22 cellular contexts compared by ENCODE assay signal in genomic region chr1:109256971-109257681, GRCh38. TPM values are rescaled to one million over a fixed set of nuclear protein-coding genes. Genes with fewer than 3 reads are reported as not detected.
DNase-seq lines count a peak whose midpoint lies in the region; ATAC-seq, FAIRE-seq and TF ChIP-seq lines count a peak whose summit lies in the region.
"Had no signal": no experiment of that assay in that cellular context is flagged by ENCODE, and none has a peak within 500 bp of the region (broad histone marks: within the 10 kb centered on the region; RNA-seq: fewer than 3 reads in every experiment).

No MANE protein-coding gene starts in this region.

- no peak for FAIRE-seq in D721Med (lab: Jason Lieb, UNC)

- no peaks in the 10 kb centered on the region for H3K9me3 ChIP-seq in MG63
- H3K9me3 ChIP-seq: neutrophil had no signal

- H3K36me3 ChIP-seq in MG63 (no peaks in the 10 kb centered on the region), kidney epithelial cell (ENCODE audit: control insufficient read depth, insufficient read depth, low read length) (peaks cover 1% of the 10 kb centered on the region)
- H3K36me3 ChIP-seq: neutrophil had no signal

- DNase-seq in EH (ENCODE audit: low read depth) (peak; percentile 72), MG63 (peak; percentile 82), MCF 10A (ENCODE audit: unreplicated experiment) (peak; percentile 83), kidney epithelial cell (ENCODE audit: low read depth) (peak; percentile 82), NCI-H345 treated with DMSO at 0.1 percent for 48 hours (lab: John Stamatoyannopoulos, UW; ENCODE audit: unreplicated experiment) (no peak), D721Med (ENCODE audit: insufficient read length, low spot score) (no peak)
- DNase-seq: activated CD4-positive, alpha-beta memory T cell treated with anti-CD3 and anti-CD28 coated beads for 36 hours; activated T-cell treated with anti-CD3 and anti-CD28 coated beads, Interleukin-2, amount 50 U/mL, for 4 hours; CD4-positive, CD25-positive, alpha-beta regulatory T cell; DMS79 treated with DMSO at 0.1 percent for 48 hours; hippocampal formation; midbrain; NCI-H2029; OCI-M1; stimulated activated naive CD8-positive, alpha-beta T cell treated with anti-CD3 and anti-CD28 coated beads, Interleukin-15, amount 100 ng/mL, for 72 hours had no signal

- POLR2A ChIA-PET in MCF 10A (lab: Yijun Ruan, JAX) = interaction anchor here (0.7 to 2.5 kb wide), 8 partner anchors 10 to 157 kb away, joined by 3 to 17 read pairs (median 3); partner anchors contain the start of genes SARS1 and SORT1

- no peaks in the 10 kb centered on the region for H3K9me3 Mint-ChIP-seq in MCF 10A (ENCODE audit: unreplicated experiment)
- H3K9me3 Mint-ChIP-seq: activated CD4-positive, alpha-beta memory T cell treated with anti-CD3 and anti-CD28 coated beads for 36 hours; activated naive CD4-positive, alpha-beta T cell treated with anti-CD3 and anti-CD28 coated beads, Interleukin-2, amount 50 U/mL, for 24 hours; activated T-cell treated with anti-CD3 and anti-CD28 coated beads, Interleukin-2, amount 50 U/mL, for 4 hours; CD4-positive, CD25-positive, alpha-beta regulatory T cell; dendritic cell treated with granulocyte-macrophage colony-stimulating factor and Interleukin-4, amounts not matched to agents 40 ng/mL and 50 ng/mL, for 4 days; stimulated activated naive CD8-positive, alpha-beta T cell treated with anti-CD3 and anti-CD28 coated beads, Interleukin-15, amount 100 ng/mL, for 72 hours had no signal

- H3K27me3 Mint-ChIP-seq in MCF 10A (ENCODE audit: insufficient read depth, unreplicated experiment) = no peaks in the 10 kb centered on the region
- H3K27me3 Mint-ChIP-seq: activated CD4-positive, alpha-beta memory T cell treated with anti-CD3 and anti-CD28 coated beads for 36 hours; activated naive CD4-positive, alpha-beta T cell treated with anti-CD3 and anti-CD28 coated beads, Interleukin-2, amount 50 U/mL, for 24 hours; stimulated activated naive CD8-positive, alpha-beta T cell treated with anti-CD3 and anti-CD28 coated beads, Interleukin-15, amount 100 ng/mL, for 72 hours had no signal

- peak overlapping the region; percentile 76 for H3K27ac Mint-ChIP-seq in MCF 10A (ENCODE audit: low read depth, unreplicated experiment)
- H3K27ac Mint-ChIP-seq: activated CD4-positive, alpha-beta memory T cell treated with anti-CD3 and anti-CD28 coated beads for 36 hours; activated naive CD4-positive, alpha-beta T cell treated with anti-CD3 and anti-CD28 coated beads, Interleukin-2, amount 50 U/mL, for 24 hours; dendritic cell treated with granulocyte-macrophage colony-stimulating factor and Interleukin-4, amounts not matched to agents 40 ng/mL and 50 ng/mL, for 4 days; stimulated activated naive CD8-positive, alpha-beta T cell treated with anti-CD3 and anti-CD28 coated beads, Interleukin-15, amount 100 ng/mL, for 72 hours had no signal

- ATAC-seq in GM18867 (IDR thresholded peaks at IDR 0.05; ENCODE audit: unreplicated experiment) = no peak
- ATAC-seq in SK-N-SH treated with all-trans-retinoic acid at 6 μM for 48 hours = no peak
- ATAC-seq: activated T-cell treated with anti-CD3 and anti-CD28 coated beads, Interleukin-2, amount 50 U/mL, for 4 hours; left cardiac atrium; right cardiac atrium; stimulated activated naive CD8-positive, alpha-beta T cell treated with anti-CD3 and anti-CD28 coated beads, Interleukin-15, amount 100 ng/mL, for 72 hours had no signal

- TF ChIP-seq CTCF in MCF 10A (IDR thresholded peaks at IDR 0.05; ENCODE audit: unreplicated experiment) (no peak), kidney epithelial cell (IDR thresholded peaks at IDR 0.05; ENCODE audit: insufficient read depth, low read length, poor library complexity, severe bottlenecking) (no peak), D721Med (IDR thresholded peaks at IDR 0.05; ENCODE audit: insufficient read depth, missing control alignments) (no peak)

- H3K27me3 ChIP-seq in MG63 (no peaks in the 10 kb centered on the region), kidney epithelial cell (ENCODE audit: control insufficient read depth, insufficient read depth, low read length) (no peaks in the 10 kb centered on the region)

- H3K36me3 Mint-ChIP-seq in MCF 10A (ENCODE audit: insufficient read depth, unreplicated experiment) = no peaks in the 10 kb centered on the region
- H3K36me3 Mint-ChIP-seq: activated CD4-positive, alpha-beta memory T cell treated with anti-CD3 and anti-CD28 coated beads for 36 hours; CD4-positive, CD25-positive, alpha-beta regulatory T cell had no signal

- CTCF ChIA-PET in MCF 10A (lab: Yijun Ruan, JAX) = interaction anchor here (0.6 to 3.7 kb wide), 5 partner anchors 18 to 142 kb away, joined by 3 to 17 read pairs (median 8); partner anchors contain the start of gene SORT1

- BruUV-seq in MCF 10A (replicated peaks; lab: Mats Ljungman, UMichigan) = no TSS peak

- peaks cover 21% of the 10 kb centered on the region for H3K4me1 Mint-ChIP-seq in MCF 10A (ENCODE audit: insufficient read depth, unreplicated experiment)

- H3K4me3 ChIP-seq in MG63 = no peak overlapping the region
- H3K4me3 ChIP-seq in kidney epithelial cell (ENCODE audit: low read depth, low read length) = no peak overlapping the region

- intact Hi-C loops in MCF 10A (cut with micrococcal nuclease) = no loop called here

- peak overlapping the region; percentile 19 for H3K4me3 Mint-ChIP-seq in MCF 10A (ENCODE audit: unreplicated experiment)
- H3K4me3 Mint-ChIP-seq: activated CD4-positive, alpha-beta memory T cell treated with anti-CD3 and anti-CD28 coated beads for 36 hours; activated naive CD4-positive, alpha-beta T cell treated with anti-CD3 and anti-CD28 coated beads, Interleukin-2, amount 50 U/mL, for 24 hours; activated T-cell treated with anti-CD3 and anti-CD28 coated beads, Interleukin-2, amount 50 U/mL, for 4 hours; CD4-positive, CD25-positive, alpha-beta regulatory T cell; dendritic cell treated with granulocyte-macrophage colony-stimulating factor and Interleukin-4, amounts not matched to agents 40 ng/mL and 50 ng/mL, for 4 days; stimulated activated naive CD8-positive, alpha-beta T cell treated with anti-CD3 and anti-CD28 coated beads, Interleukin-15, amount 100 ng/mL, for 72 hours had no signal

TF ChIP-seq in SK-N-SH treated with all-trans-retinoic acid at 6 μM for 48 hours, 23 proteins besides CTCF, POLR2A, EP300 and RAD21 (continues in another document):
- TF ChIP-seq ZNF565 (CRISPR knock-in tag; conservative IDR thresholded peaks at IDR 0.05; ENCODE audit: low read depth) (no peak), TCF4 (CRISPR knock-in tag; IDR thresholded peaks at IDR 0.05; ENCODE audit: borderline replicate concordance) (no peak), GLIS3 (CRISPR knock-in tag; IDR thresholded peaks at IDR 0.05) (no peak), ISL1 (CRISPR knock-in tag; IDR thresholded peaks at IDR 0.05) (no peak), ZC3H10 (CRISPR knock-in tag; IDR thresholded peaks at IDR 0.05) (no peak), OSR1 (CRISPR knock-in tag; IDR thresholded peaks at IDR 0.05) (no peak), ESRRG (CRISPR knock-in tag; IDR thresholded peaks at IDR 0.05) (no peak), CSRNP3 (CRISPR knock-in tag; IDR thresholded peaks at IDR 0.05) (no peak)
- TF ChIP-seq, protein P1, sequence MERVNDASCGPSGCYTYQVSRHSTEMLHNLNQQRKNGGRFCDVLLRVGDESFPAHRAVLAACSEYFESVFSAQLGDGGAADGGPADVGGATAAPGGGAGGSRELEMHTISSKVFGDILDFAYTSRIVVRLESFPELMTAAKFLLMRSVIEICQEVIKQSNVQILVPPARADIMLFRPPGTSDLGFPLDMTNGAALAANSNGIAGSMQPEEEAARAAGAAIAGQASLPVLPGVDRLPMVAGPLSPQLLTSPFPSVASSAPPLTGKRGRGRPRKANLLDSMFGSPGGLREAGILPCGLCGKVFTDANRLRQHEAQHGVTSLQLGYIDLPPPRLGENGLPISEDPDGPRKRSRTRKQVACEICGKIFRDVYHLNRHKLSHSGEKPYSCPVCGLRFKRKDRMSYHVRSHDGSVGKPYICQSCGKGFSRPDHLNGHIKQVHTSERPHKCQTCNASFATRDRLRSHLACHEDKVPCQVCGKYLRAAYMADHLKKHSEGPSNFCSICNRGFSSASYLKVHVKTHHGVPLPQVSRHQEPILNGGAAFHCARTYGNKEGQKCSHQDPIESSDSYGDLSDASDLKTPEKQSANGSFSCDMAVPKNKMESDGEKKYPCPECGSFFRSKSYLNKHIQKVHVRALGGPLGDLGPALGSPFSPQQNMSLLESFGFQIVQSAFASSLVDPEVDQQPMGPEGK (CRISPR knock-in tag; IDR thresholded peaks at IDR 0.05; ENCODE audit: borderline replicate concordance) = no peak

RNA-seq across cellular contexts. Expression of gene CELSR2, which starts 7.8 kb away (rescaled TPM):
- total RNA-seq in MG63 (2014; rRNA removed; shearing (Covaris generic); ENCODE audit: low replicate concordance) = 0.76 and 1.2 TPM in 2 replicates
- total RNA-seq in MCF 10A (2022) (6.9 and 7.2 TPM in 2 replicates), kidney epithelial cell (18.1 and 19.4 TPM in 2 replicates)

RNA-seq across cellular contexts. Expression of gene PSRC1, which starts 25.8 kb away (rescaled TPM):
- total RNA-seq in MG63 (2014; rRNA removed; shearing (Covaris generic); ENCODE audit: low replicate concordance) = 38.5 and 67.0 TPM in 2 replicates
- 13.0 and 19.4 TPM in 2 replicates for total RNA-seq in MCF 10A (2022)
- 5.5 and 8.2 TPM in 2 replicates for total RNA-seq in kidney epithelial cell

RNA-seq across cellular contexts. Expression of gene SARS1, which starts 43.4 kb away (rescaled TPM):
- total RNA-seq in MG63 (2014; rRNA removed; shearing (Covaris generic); ENCODE audit: low replicate concordance) = 751 and 778 TPM in 2 replicates
- total RNA-seq in MCF 10A (2022) (381 and 492 TPM in 2 replicates), kidney epithelial cell (367 and 411 TPM in 2 replicates)

RNA-seq across cellular contexts. Expression of gene MYBPHL, which starts 49.7 kb away (rescaled TPM):
- total RNA-seq in MG63 (2014; rRNA removed; shearing (Covaris generic); ENCODE audit: low replicate concordance) = not detected in 2 replicates
- total RNA-seq in MCF 10A (2022) (1.1 TPM in 1 of 2 replicates, not detected in the other), kidney epithelial cell (not detected in 2 replicates)
- total RNA-seq: activated CD4-positive, alpha-beta memory T cell treated with anti-CD3 and anti-CD28 coated beads for 36 hours; activated T-cell treated with anti-CD3 and anti-CD28 coated beads, Interleukin-2, amount 50 U/mL, for 4 hours; CD4-positive, CD25-positive, alpha-beta regulatory T cell had no signal

Comparison
In these comparisons a context has a peak if more than half of its experiments do, and no peak if none do; other contexts are left out.
1. DNase-seq: peak in EH (single experiment), MG63 (single experiment), MCF 10A (single experiment) and kidney epithelial cell (single experiment); none in NCI-H345 treated with DMSO at 0.1 percent for 48 hours (single experiment) and D721Med (single experiment).